In genomic region chr2:8986327-8986976, GRCh38 we compare ENCODE assay signal across 10 cellular contexts. TPM values are rescaled to one million over a fixed set of nuclear protein-coding genes. Genes with fewer than 3 reads are reported as not detected.
DNase-seq lines count a peak whose midpoint lies in the region; ATAC-seq and TF ChIP-seq lines count a peak whose summit lies in the region.
"Had no signal": no experiment of that assay in that cellular context is flagged by ENCODE, and none has a peak within 500 bp of the region (broad histone marks: within the 10 kb centered on the region; RNA-seq: fewer than 3 reads in every experiment).

No MANE protein-coding gene starts in this region.

- DNase-seq in OCI-M1 (lab: John Stamatoyannopoulos, UW) (peak; percentile 58), fibroblast of pulmonary artery (ENCODE audit: low read depth) (no peak), dorsolateral prefrontal cortex (no peak), NCI-H1092 (lab: John Stamatoyannopoulos, UW) (no peak), NCI-H2107 treated with DMSO at 0.1 percent for 48 hours (lab: John Stamatoyannopoulos, UW; ENCODE audit: unreplicated experiment) (no peak), middle frontal gyrus (ENCODE audit: extremely low spot score, low spot score) (no peak)
- DNase-seq: NCI-H1105, nucleus accumbens had no signal

- peaks cover 77% of the 10 kb centered on the region for H3K4me1 ChIP-seq in DOHH2 (ENCODE audit: control insufficient read depth, low read length)

- peak; percentile 51 for ATAC-seq in GM18868 (IDR thresholded peaks at IDR 0.05; ENCODE audit: unreplicated experiment)

- H3K4me3 ChIP-seq in DOHH2 (ENCODE audit: low read length), result no peak overlapping the region
- H3K4me3 ChIP-seq in fibroblast of pulmonary artery (replicated peaks; ENCODE audit: low read depth, low read length), result no peak overlapping the region
- no peak overlapping the region for H3K4me3 ChIP-seq in dorsolateral prefrontal cortex

- intact Hi-C loops in dorsolateral prefrontal cortex (cut with DNase I), result no loop called here

- H3K27ac ChIP-seq in DOHH2 (ENCODE audit: low read depth, low read length) (peak overlapping the region; percentile 92), dorsolateral prefrontal cortex (peak overlapping the region in 2 of 59 donors; percentile 14 to 20)

- peak overlapping the region; percentile 95 for H3K4me2 ChIP-seq in DOHH2 (ENCODE audit: low read length)

- H3K9me3 ChIP-seq in DOHH2 (ENCODE audit: control insufficient read depth, insufficient read depth, low read length), result no peaks in the 10 kb centered on the region

- H3F3A ChIP-seq in DOHH2 (ENCODE audit: control insufficient read depth, insufficient read depth), result peaks cover 32% of the 10 kb centered on the region

- no peaks in the 10 kb centered on the region for H3K36me3 ChIP-seq in DOHH2 (ENCODE audit: control insufficient read depth, low read length)

- peaks cover 71% of the 10 kb centered on the region for H3K79me2 ChIP-seq in DOHH2 (ENCODE audit: control insufficient read depth, low read length)

- TF ChIP-seq CTCF in DOHH2 (IDR thresholded peaks at IDR 0.05; ENCODE audit: low read depth, low read length, poor library complexity, severe bottlenecking) (peak; percentile 83), fibroblast of pulmonary artery (IDR thresholded peaks at IDR 0.05; ENCODE audit: low read length, missing control alignments) (peak; percentile 24), dorsolateral prefrontal cortex (IDR thresholded peaks at IDR 0.05 in 54 of 56, conservative IDR thresholded peaks at IDR 0.05 in 2 of 56; ENCODE audit: low read depth in 1 of 56, partially characterized antibody in 56 of 56) (peak in 8 of 56 donors; percentile 6 to 24 (median 12))

- H3K9me2 ChIP-seq in DOHH2 (replicated peaks; ENCODE audit: control insufficient read depth, low read length), result no peaks in the 10 kb centered on the region

- no peaks in the 10 kb centered on the region for H3K27me3 ChIP-seq in DOHH2 (ENCODE audit: control insufficient read depth, low read length)
- H3K27me3 ChIP-seq in dorsolateral prefrontal cortex, result no peaks in the 10 kb centered on the region

- no peaks in the 10 kb centered on the region; the same call in 1 of the 2 replicates for H4K20me1 ChIP-seq in DOHH2 (ENCODE audit: control insufficient read depth, insufficient read depth, low read depth, low read length)

RNA-seq across cellular contexts. Expression of gene MBOAT2, which starts 17.0 kb away (rescaled TPM):
- 100 to 1,000 TPM in 18 of 120 experiments, 10 to 100 TPM in 102; 52.5 to 138 (median 83.9) TPM for total RNA-seq in dorsolateral prefrontal cortex
